19 cellular contexts compared by ENCODE assay signal in the genomic region with DNA sequence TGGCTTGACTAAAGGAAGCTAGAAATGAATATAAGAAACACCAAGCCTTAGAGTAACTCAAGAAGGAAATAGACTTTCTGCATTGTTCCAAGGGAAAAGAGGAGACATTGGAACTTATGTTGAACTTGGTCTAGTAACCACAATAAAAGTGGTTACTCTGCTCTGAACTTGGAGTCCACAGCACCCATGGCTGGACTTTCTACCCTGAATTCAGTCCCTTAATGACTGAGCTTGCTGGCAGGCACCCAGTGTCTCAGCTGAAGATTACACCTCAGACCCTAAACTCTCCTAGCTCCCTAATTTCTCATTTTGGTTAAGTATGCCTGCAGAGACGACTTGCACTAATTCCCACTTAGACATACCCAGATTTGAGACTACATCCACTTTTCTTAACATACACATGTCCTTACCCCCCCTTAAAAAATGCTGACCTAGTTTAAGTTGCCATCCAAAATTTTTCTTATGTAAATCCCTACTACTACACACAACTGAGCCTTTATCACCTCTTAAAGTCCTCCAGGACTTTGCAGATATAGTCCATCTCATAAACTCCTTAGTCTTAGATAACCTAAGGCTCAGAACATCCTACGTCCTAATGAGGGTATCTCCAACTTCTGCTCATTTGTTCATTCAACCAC.
"Had no signal": no experiment of that assay in that cellular context is flagged by ENCODE, and none has a peak within 500 bp of the region (broad histone marks: within the 10 kb centered on the region; RNA-seq: fewer than 3 reads in every experiment).

No MANE protein-coding gene starts in this region.

- DNase-seq: effector memory CD8-positive, alpha-beta T cell; foreskin fibroblast; glutamatergic neuron; islet precursor cell; left ventricle myocardium inferior; mesendoderm; naive thymus-derived CD4-positive, alpha-beta T cell; nephron progenitor cell; posterior cingulate gyrus; sigmoid colon; stimulated activated CD4-positive, alpha-beta T cell treated with anti-CD3 and anti-CD28 coated beads, Interleukin-2, amount 100 ng/mL, for 48 hours; stimulated activated naive CD4-positive, alpha-beta T cell treated with Interleukin-2 at 50 U/mL for 16 hours; thyroid gland had no signal

- H3K27me3 ChIP-seq: gastroesophageal sphincter, sigmoid colon, thyroid gland had no signal

- H3K9me3 ChIP-seq: esophagus muscularis mucosa, gastroesophageal sphincter, left ventricle myocardium inferior, sigmoid colon, thyroid gland had no signal

- H3K4me2 ChIP-seq: smooth muscle cell had no signal

- H3K36me3 ChIP-seq: esophagus muscularis mucosa, gastroesophageal sphincter, left ventricle myocardium inferior, sigmoid colon, thyroid gland had no signal

- FAIRE-seq: colon, urothelium cell line had no signal

- ATAC-seq: effector memory CD8-positive, alpha-beta T cell; gastroesophageal sphincter; naive thymus-derived CD4-positive, alpha-beta T cell had no signal

- H3K4me3 ChIP-seq: esophagus muscularis mucosa, gastroesophageal sphincter, left ventricle myocardium inferior, sigmoid colon, smooth muscle cell, thyroid gland had no signal

- H3K27ac ChIP-seq: epithelial cell of prostate, esophagus muscularis mucosa, gastroesophageal sphincter, left ventricle myocardium inferior, sigmoid colon, thyroid gland had no signal
